In the genomic region with DNA sequence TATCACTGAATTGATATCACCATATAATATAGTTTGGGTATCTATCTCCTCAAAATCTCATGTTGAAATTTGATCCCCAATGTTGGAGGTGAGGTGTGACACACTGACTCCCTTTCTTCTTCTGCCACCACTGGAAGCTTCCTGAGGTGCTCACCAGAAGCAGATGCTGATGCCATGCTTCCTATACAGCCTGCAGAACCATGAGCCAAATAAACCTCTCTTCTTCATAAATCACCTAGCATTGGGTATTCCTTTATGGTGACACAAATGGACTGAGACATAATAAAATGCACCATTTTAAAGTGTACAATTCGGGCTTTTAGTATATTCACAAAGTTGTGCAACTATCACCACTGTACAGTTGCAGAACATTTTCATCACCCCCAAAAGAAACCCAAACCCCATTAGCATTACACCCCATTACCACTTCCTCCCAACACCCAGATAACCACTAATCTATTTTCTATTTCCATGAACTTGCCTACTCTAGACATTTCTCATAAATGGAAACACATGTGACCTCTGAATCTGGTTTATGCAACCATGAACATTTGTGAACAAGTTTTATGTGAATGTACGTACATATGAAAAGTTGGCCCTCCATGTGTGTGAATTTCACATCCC, we compare ENCODE assay signal across 1 cellular context.
TF ChIP-seq lines count a peak whose summit lies in the region.

No MANE protein-coding gene starts in this region.

TF ChIP-seq in GM12878, 131 proteins besides CTCF, POLR2A, EP300 and RAD21 (continued from another document):
- TF ChIP-seq ATF2 (IDR thresholded peaks at IDR 0.05; ENCODE audit: low read length): no peak
- no peak for TF ChIP-seq CEBPB (IDR thresholded peaks at IDR 0.05; ENCODE audit: borderline replicate concordance in 1 of 2, low read depth in 2 of 2, low read length in 2 of 2)
- no peak for TF ChIP-seq IKZF1 (conservative IDR thresholded peaks at IDR 0.05)
- TF ChIP-seq HDAC2 (IDR thresholded peaks at IDR 0.05): no peak
- TF ChIP-seq BCL3 (IDR thresholded peaks at IDR 0.05; ENCODE audit: borderline replicate concordance, insufficient read depth, low read depth, low read length, poor library complexity, severe bottlenecking): no peak
- no peak for TF ChIP-seq TARDBP (IDR thresholded peaks at IDR 0.05; ENCODE audit: borderline replicate concordance)
- TF ChIP-seq, protein P1, sequence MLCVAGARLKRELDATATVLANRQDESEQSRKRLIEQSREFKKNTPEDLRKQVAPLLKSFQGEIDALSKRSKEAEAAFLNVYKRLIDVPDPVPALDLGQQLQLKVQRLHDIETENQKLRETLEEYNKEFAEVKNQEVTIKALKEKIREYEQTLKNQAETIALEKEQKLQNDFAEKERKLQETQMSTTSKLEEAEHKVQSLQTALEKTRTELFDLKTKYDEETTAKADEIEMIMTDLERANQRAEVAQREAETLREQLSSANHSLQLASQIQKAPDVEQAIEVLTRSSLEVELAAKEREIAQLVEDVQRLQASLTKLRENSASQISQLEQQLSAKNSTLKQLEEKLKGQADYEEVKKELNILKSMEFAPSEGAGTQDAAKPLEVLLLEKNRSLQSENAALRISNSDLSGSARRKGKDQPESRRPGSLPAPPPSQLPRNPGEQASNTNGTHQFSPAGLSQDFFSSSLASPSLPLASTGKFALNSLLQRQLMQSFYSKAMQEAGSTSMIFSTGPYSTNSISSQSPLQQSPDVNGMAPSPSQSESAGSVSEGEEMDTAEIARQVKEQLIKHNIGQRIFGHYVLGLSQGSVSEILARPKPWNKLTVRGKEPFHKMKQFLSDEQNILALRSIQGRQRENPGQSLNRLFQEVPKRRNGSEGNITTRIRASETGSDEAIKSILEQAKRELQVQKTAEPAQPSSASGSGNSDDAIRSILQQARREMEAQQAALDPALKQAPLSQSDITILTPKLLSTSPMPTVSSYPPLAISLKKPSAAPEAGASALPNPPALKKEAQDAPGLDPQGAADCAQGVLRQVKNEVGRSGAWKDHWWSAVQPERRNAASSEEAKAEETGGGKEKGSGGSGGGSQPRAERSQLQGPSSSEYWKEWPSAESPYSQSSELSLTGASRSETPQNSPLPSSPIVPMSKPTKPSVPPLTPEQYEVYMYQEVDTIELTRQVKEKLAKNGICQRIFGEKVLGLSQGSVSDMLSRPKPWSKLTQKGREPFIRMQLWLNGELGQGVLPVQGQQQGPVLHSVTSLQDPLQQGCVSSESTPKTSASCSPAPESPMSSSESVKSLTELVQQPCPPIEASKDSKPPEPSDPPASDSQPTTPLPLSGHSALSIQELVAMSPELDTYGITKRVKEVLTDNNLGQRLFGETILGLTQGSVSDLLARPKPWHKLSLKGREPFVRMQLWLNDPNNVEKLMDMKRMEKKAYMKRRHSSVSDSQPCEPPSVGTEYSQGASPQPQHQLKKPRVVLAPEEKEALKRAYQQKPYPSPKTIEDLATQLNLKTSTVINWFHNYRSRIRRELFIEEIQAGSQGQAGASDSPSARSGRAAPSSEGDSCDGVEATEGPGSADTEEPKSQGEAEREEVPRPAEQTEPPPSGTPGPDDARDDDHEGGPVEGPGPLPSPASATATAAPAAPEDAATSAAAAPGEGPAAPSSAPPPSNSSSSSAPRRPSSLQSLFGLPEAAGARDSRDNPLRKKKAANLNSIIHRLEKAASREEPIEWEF (IDR thresholded peaks at IDR 0.05; ENCODE audit: insufficient replicate concordance, low read depth, low read length): no peak
- no peak for TF ChIP-seq CHD2 (IDR thresholded peaks at IDR 0.05; ENCODE audit: borderline replicate concordance, low read depth, low read length)
